28 cellular contexts compared by ENCODE assay signal in genomic region chr10:92832998-92833642, GRCh38. TPM values are rescaled to one million over a fixed set of nuclear protein-coding genes. Genes with fewer than 3 reads are reported as not detected.
DNase-seq lines count a peak whose midpoint lies in the region; ATAC-seq and TF ChIP-seq lines count a peak whose summit lies in the region.
"Had no signal": no experiment of that assay in that cellular context is flagged by ENCODE, and none has a peak within 500 bp of the region (broad histone marks: within the 10 kb centered on the region; RNA-seq: fewer than 3 reads in every experiment).

No MANE protein-coding gene starts in this region.

- no peaks in the 10 kb centered on the region for H3K79me2 ChIP-seq in hepatocyte

- H3K36me3 Mint-ChIP-seq in activated CD8-positive, alpha-beta memory T cell treated with anti-CD3 and anti-CD28 coated beads, Interleukin-2, amount 10 ng/mL, durations not matched to agents 7 days and 5 days = no peaks in the 10 kb centered on the region
- H3K36me3 Mint-ChIP-seq: activated naive CD8-positive, alpha-beta T cell; CD8-positive, alpha-beta memory T cell; naive B cell had no signal

- no peak overlapping the region for H3K4me2 ChIP-seq in hepatocyte
- H3K4me2 ChIP-seq: A549 had no signal

- H3K4me3 Mint-ChIP-seq in activated CD8-positive, alpha-beta memory T cell treated with anti-CD3 and anti-CD28 coated beads, Interleukin-2, amount 10 ng/mL, durations not matched to agents 7 days and 5 days = no peak overlapping the region
- H3K4me3 Mint-ChIP-seq: activated CD4-positive, alpha-beta T cell treated with anti-CD3 and anti-CD28 coated beads, Interleukin-2, amount 10 ng/mL, durations not matched to agents 7 days and 5 days; activated naive CD8-positive, alpha-beta T cell; CD8-positive, alpha-beta memory T cell; T-helper 17 cell had no signal

- H3K4me1 ChIP-seq in left lung = peaks cover 0 to 4% of the 10 kb centered on the region in 2 donors
- H3K4me1 ChIP-seq in skeletal muscle tissue (ENCODE audit: control insufficient read depth in 3 of 3, insufficient read depth in 3 of 3, low read length in 3 of 3) = peaks cover 12 to 17% (median 15%) of the 10 kb centered on the region in 3 donors
- no peaks in the 10 kb centered on the region for H3K4me1 ChIP-seq in hepatocyte (ENCODE audit: insufficient read depth)
- H3K4me1 ChIP-seq: transverse colon had no signal

- DNase-seq in activated CD8-positive, alpha-beta memory T cell treated with anti-CD3 and anti-CD28 coated beads, Interleukin-2, amount 10 ng/mL, durations not matched to agents 7 days and 5 days = no peak
- DNase-seq in activated CD8-positive, alpha-beta memory T cell treated with anti-CD3 and anti-CD28 coated beads, Interleukin-2, amount 50 U/mL, for 4 hours = no peak
- peak; percentile 74 for DNase-seq in OCI-M1 (lab: John Stamatoyannopoulos, UW)
- no peak for DNase-seq in left lung
- DNase-seq in occipital lobe (lab: John Stamatoyannopoulos, UW) = no peak
- DNase-seq in hepatocyte (ENCODE audit: low spot score) = no peak
- DNase-seq: activated CD4-positive, alpha-beta T cell treated with anti-CD3 and anti-CD28 coated beads, Interleukin-2, amount 10 ng/mL, durations not matched to agents 7 days and 5 days; BE2C; CD8-positive, alpha-beta memory T cell; cortex of kidney; DMS 273 treated with DMSO at 0.1 percent for 48 hours; EL; H7; left cardiac atrium; MV-4-11; naive B cell; NCI-H146; nucleus accumbens; RPMI8226; small intestine; T-helper 17 cell; transverse colon had no signal

- no peaks in the 10 kb centered on the region for H3K9me2 ChIP-seq in hepatocyte (replicated peaks; ENCODE audit: insufficient read depth)

- H2AFZ ChIP-seq in hepatocyte = no peak overlapping the region

- H3K4me3 ChIP-seq in left lung (peak overlapping the region in 1 of 2 donors; percentile 28), skeletal muscle tissue (ENCODE audit: low read length in 3 of 3) (peak overlapping the region in 1 of 3 donors; percentile 15), hepatocyte (no peak overlapping the region)
- H3K4me3 ChIP-seq: A549, SK-N-MC, transverse colon had no signal

- CTCF ChIA-PET in activated CD8-positive, alpha-beta memory T cell treated with anti-CD3 and anti-CD28 coated beads, Interleukin-2, amount 10 ng/mL, durations not matched to agents 7 days and 5 days (lab: Charles Lee) = interaction anchor here (4.0 kb wide), 1 partner anchor 10 kb away, joined by 19 read pairs; no protein-coding TSS in a partner anchor

- H3K27me3 ChIP-seq in left lung = no peaks in the 10 kb centered on the region
- no peaks in the 10 kb centered on the region for H3K27me3 ChIP-seq in skeletal muscle tissue (ENCODE audit: control insufficient read depth in 3 of 3, insufficient read depth in 3 of 3, low read length in 3 of 3)
- H3K27me3 ChIP-seq in hepatocyte = no peaks in the 10 kb centered on the region
- H3K27me3 ChIP-seq: BE2C, transverse colon had no signal

- ATAC-seq in activated CD8-positive, alpha-beta memory T cell treated with anti-CD3 and anti-CD28 coated beads, Interleukin-2, amount 10 ng/mL, durations not matched to agents 7 days and 5 days = peak; percentile 27
- ATAC-seq in left lung (peak; percentile 24), HG02678 (IDR thresholded peaks at IDR 0.05; ENCODE audit: unreplicated experiment) (no peak)
- ATAC-seq: A549, left cardiac atrium, T-helper 17 cell had no signal

- intact Hi-C loops in left lung (cut with DNase I) = no loop called here

- peak overlapping the region in 1 of 3 donors; percentile 73 for H3K9ac ChIP-seq in skeletal muscle tissue (ENCODE audit: low read depth in 1 of 3, low read length in 3 of 3)

- TF ChIP-seq CTCF in left lung (IDR thresholded peaks at IDR 0.05) (no peak), hepatocyte (IDR thresholded peaks at IDR 0.05; ENCODE audit: poor library complexity) (no peak)

- no peaks in the 10 kb centered on the region for H3K9me3 Mint-ChIP-seq in activated CD8-positive, alpha-beta memory T cell treated with anti-CD3 and anti-CD28 coated beads, Interleukin-2, amount 10 ng/mL, durations not matched to agents 7 days and 5 days (ENCODE audit: low read depth)
- H3K9me3 Mint-ChIP-seq: CD8-positive, alpha-beta memory T cell; naive B cell had no signal

- 92% methylated on average over 1 of the region's 1 CpG for WGBS in hepatocyte (ENCODE audit: low lambda C conversion rate, missing lambda C conversion rate)

- H3K9me3 ChIP-seq in left lung = no peaks in the 10 kb centered on the region
- H3K9me3 ChIP-seq in skeletal muscle tissue (ENCODE audit: control insufficient read depth in 3 of 3, low read length in 3 of 3) = no peaks in the 10 kb centered on the region
- H3K9me3 ChIP-seq in hepatocyte (ENCODE audit: low read depth) = no peaks in the 10 kb centered on the region
- H3K9me3 ChIP-seq: A549, BE2C, transverse colon had no signal

- H3K27ac Mint-ChIP-seq in activated CD8-positive, alpha-beta memory T cell treated with anti-CD3 and anti-CD28 coated beads, Interleukin-2, amount 10 ng/mL, durations not matched to agents 7 days and 5 days = no peak overlapping the region
- H3K27ac Mint-ChIP-seq: activated CD4-positive, alpha-beta T cell treated with anti-CD3 and anti-CD28 coated beads, Interleukin-2, amount 10 ng/mL, durations not matched to agents 7 days and 5 days; activated naive CD8-positive, alpha-beta T cell; activated T-helper 2 cell treated with anti-CD3 and anti-CD28 coated beads, Interferon-gamma antibody, Interleukin-2, Interleukin-4, amounts not matched to agents 10 μg/mL and 5 μg/mL and 100 μg/mL, durations not matched to agents 14 hours and 24 hours and 36 hours; CD8-positive, alpha-beta memory T cell; T-helper 17 cell had no signal

- H3K27me3 Mint-ChIP-seq in activated CD8-positive, alpha-beta memory T cell treated with anti-CD3 and anti-CD28 coated beads, Interleukin-2, amount 10 ng/mL, durations not matched to agents 7 days and 5 days = no peaks in the 10 kb centered on the region
- H3K27me3 Mint-ChIP-seq: activated naive CD8-positive, alpha-beta T cell; naive B cell; T-helper 17 cell had no signal

- H4K20me1 ChIP-seq in hepatocyte (ENCODE audit: insufficient read depth, poor library complexity, severe bottlenecking) = no peaks in the 10 kb centered on the region

- H3K4me1 Mint-ChIP-seq in activated CD8-positive, alpha-beta memory T cell treated with anti-CD3 and anti-CD28 coated beads, Interleukin-2, amount 10 ng/mL, durations not matched to agents 7 days and 5 days = peaks cover 20% of the 10 kb centered on the region

- H3K36me3 ChIP-seq in left lung (no peaks in the 10 kb centered on the region), skeletal muscle tissue (ENCODE audit: control insufficient read depth in 3 of 3, insufficient read depth in 3 of 3, low read length in 3 of 3) (peaks cover 0 to 2% (median 0%) of the 10 kb centered on the region in 3 donors), hepatocyte (replicated peaks; ENCODE audit: insufficient read depth, low read depth) (no peaks in the 10 kb centered on the region)
- H3K36me3 ChIP-seq: BE2C, transverse colon had no signal

- H3K27ac ChIP-seq in left lung = peak overlapping the region in 1 of 2 donors; percentile 15
- H3K27ac ChIP-seq in skeletal muscle tissue (ENCODE audit: low read depth, low read length) = peak overlapping the region; percentile 51
- no peak overlapping the region for H3K27ac ChIP-seq in hepatocyte
- H3K27ac ChIP-seq: SK-N-MC, transverse colon had no signal

RNA-seq across cellular contexts. Expression of gene EXOC6, which starts 15.2 kb away (rescaled TPM):
- total RNA-seq in activated CD8-positive, alpha-beta memory T cell treated with anti-CD3 and anti-CD28 coated beads, Interleukin-2, amount 10 ng/mL, durations not matched to agents 7 days and 5 days = 10 to 100 TPM; 11.9 to 12.1 TPM
- total RNA-seq in left lung (10 to 100 TPM; 19.0 to 24.0 TPM), skeletal muscle tissue (54.8 TPM), occipital lobe (147 TPM), hepatocyte (11.7 and 16.0 TPM in 2 replicates)
- polyA plus RNA-seq in hepatocyte = 4.0 and 5.8 TPM in 2 replicates
